28 cellular contexts compared by ENCODE assay signal in the genomic region with DNA sequence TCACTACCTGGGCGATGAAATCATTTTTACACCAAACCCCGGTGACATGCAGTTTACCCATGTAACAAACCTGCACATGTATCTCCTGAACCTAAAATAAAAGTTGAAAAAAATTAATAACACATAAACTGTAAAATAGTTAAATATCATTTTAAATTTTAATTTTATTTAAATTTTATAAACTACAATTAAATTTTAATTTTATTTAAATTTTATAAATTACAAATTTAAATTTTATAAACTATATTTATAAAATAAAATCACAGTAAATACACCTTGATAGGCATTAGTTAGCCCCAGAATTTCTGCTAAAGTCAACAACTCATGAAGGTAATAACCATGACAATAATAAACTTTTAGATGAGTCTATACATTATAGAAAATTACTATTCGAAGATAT.
"Had no signal": no experiment of that assay in that cellular context is flagged by ENCODE, and none has a peak within 500 bp of the region (broad histone marks: within the 10 kb centered on the region; RNA-seq: fewer than 3 reads in every experiment).

No MANE protein-coding gene starts in this region.

- H3K36me3 ChIP-seq: left ventricle myocardium inferior, neural progenitor cell, neutrophil, ovary, prostate gland, spleen, suprapubic skin, thoracic aorta, tibial artery, uterus had no signal

- DNase-seq: hypothalamus; immature natural killer cell; left ventricle myocardium inferior; mesendoderm; naive B cell; natural killer cell; nephron progenitor cell; occipital lobe; ovary; posterior cingulate gyrus; retina; right cardiac atrium; spleen; stimulated activated CD4-positive, alpha-beta T cell treated with anti-CD3 and anti-CD28 coated beads, Interleukin-4, amount 100 ng/mL, for 24 hours; stimulated activated naive CD4-positive, alpha-beta T cell; tibial artery; trophoblast cell; uterus had no signal

- H3K27me3 ChIP-seq: neural progenitor cell, neutrophil, ovary, spleen, suprapubic skin, tibial artery, uterus had no signal

- H3K9ac ChIP-seq: neural progenitor cell had no signal

- H3K27ac ChIP-seq: left ventricle myocardium inferior, neural progenitor cell, neutrophil, ovary, prostate gland, skin epidermis, spleen, suprapubic skin, thoracic aorta, tibial artery, uterus had no signal

- ATAC-seq: natural killer cell; right cardiac atrium; sciatic nerve; stimulated activated effector memory CD8-positive, alpha-beta T cell treated with anti-CD3 and anti-CD28 coated beads, Interleukin-12 subunit alpha, Interleukin-12 subunit beta, amount 100 ng/mL, for 72 hours had no signal

- H3K4me3 ChIP-seq: left ventricle myocardium inferior, lung, neural progenitor cell, ovary, prostate gland, skin epidermis, spleen, suprapubic skin, thoracic aorta, tibial artery, uterus had no signal

- FAIRE-seq: islet of Langerhans had no signal

- H3K9me3 ChIP-seq: neutrophil, ovary, prostate gland, suprapubic skin, thoracic aorta, tibial artery, uterus had no signal

- H3K4me1 ChIP-seq: left ventricle myocardium inferior, neural progenitor cell, prostate gland, spleen, suprapubic skin, tibial artery, uterus had no signal
